1 cellular context compared by ENCODE assay signal in the genomic region with DNA sequence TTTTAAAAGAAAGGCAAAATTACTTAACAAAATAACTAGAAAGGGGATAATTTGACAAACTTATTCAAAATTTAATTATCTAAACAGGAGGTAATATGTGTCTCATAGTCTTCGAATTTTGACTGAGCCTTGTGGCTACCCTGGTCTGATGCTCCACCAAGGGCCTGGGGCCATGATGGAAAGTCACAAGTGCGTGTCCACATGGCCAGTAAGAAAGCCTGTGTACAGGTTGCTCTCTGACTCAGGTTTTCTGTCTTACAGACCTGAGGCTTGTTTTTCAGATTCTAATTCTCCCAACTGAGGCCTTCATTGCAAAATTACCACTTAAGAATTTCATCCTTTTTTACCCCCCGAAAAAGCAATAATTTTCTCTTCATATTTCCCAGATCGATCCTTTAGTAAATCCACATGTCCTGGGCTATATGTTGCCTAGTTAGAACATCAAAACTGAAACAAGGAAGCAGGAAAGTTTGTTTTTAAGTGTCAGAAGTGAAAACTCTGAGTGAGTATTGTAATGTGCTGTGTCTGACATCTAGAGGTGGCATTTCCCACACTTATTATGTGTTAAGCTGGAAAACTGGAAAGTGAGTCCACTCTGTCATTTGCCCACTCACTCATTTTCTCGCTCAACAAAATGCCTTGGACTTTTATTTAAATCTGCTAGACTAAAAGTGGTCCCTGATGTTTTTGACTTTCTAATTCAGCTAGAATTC.
A peak's percentile ranks its signal among the peaks of the same experiment; 100 is the strongest.
TF ChIP-seq lines count a peak whose summit lies in the region.

No MANE protein-coding gene starts in this region.

TF ChIP-seq in HepG2, 621 proteins besides CTCF, POLR2A, EP300 and RAD21 (continues in another document):
- TF ChIP-seq SSRP1 (CRISPR knock-in tag; IDR thresholded peaks at IDR 0.05) (no peak), STAG1 (CRISPR knock-in tag; IDR thresholded peaks at IDR 0.05) (peak; percentile 89), CCDC6 (CRISPR knock-in tag; IDR thresholded peaks at IDR 0.05) (no peak), CREB1 (IDR thresholded peaks at IDR 0.05) (no peak), CREB1 (CRISPR knock-in tag; IDR thresholded peaks at IDR 0.05) (no peak), ZXDC (CRISPR knock-in tag; IDR thresholded peaks at IDR 0.05) (no peak), HOXA7 (CRISPR knock-in tag; IDR thresholded peaks at IDR 0.05) (no peak), RARA (CRISPR knock-in tag; IDR thresholded peaks at IDR 0.05) (no peak), ERF (CRISPR knock-in tag; IDR thresholded peaks at IDR 0.05) (0 out of 2 replicates have a peak, but pooled peaks have one; percentile 35), ZKSCAN8 (CRISPR knock-in tag; IDR thresholded peaks at IDR 0.05; ENCODE audit: borderline replicate concordance) (no peak), ZNF549 (CRISPR knock-in tag; IDR thresholded peaks at IDR 0.05) (no peak), MXD1 (CRISPR knock-in tag; IDR thresholded peaks at IDR 0.05) (no peak), ZNF75D (CRISPR knock-in tag; IDR thresholded peaks at IDR 0.05; ENCODE audit: borderline replicate concordance) (no peak), ZNF468 (CRISPR knock-in tag; IDR thresholded peaks at IDR 0.05) (no peak), SALL1 (CRISPR knock-in tag; IDR thresholded peaks at IDR 0.05) (no peak), ZNF737 (CRISPR knock-in tag; IDR thresholded peaks at IDR 0.05; ENCODE audit: borderline replicate concordance) (no peak), FOXA3 (CRISPR knock-in tag; IDR thresholded peaks at IDR 0.05) (0 out of 2 replicates have a peak, but pooled peaks have one; percentile 8)
- TF ChIP-seq, protein P1, sequence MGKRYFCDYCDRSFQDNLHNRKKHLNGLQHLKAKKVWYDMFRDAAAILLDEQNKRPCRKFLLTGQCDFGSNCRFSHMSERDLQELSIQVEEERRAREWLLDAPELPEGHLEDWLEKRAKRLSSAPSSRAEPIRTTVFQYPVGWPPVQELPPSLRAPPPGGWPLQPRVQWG (CRISPR knock-in tag; IDR thresholded peaks at IDR 0.05; ENCODE audit: borderline replicate concordance, low read depth) = no peak
- TF ChIP-seq, protein P2, sequence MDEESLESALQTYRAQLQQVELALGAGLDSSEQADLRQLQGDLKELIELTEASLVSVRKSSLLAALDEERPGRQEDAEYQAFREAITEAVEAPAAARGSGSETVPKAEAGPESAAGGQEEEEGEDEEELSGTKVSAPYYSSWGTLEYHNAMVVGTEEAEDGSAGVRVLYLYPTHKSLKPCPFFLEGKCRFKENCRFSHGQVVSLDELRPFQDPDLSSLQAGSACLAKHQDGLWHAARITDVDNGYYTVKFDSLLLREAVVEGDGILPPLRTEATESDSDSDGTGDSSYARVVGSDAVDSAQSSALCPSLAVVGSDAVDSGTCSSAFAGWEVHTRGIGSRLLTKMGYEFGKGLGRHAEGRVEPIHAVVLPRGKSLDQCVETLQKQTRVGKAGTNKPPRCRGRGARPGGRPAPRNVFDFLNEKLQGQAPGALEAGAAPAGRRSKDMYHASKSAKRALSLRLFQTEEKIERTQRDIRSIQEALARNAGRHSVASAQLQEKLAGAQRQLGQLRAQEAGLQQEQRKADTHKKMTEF (CRISPR knock-in tag; IDR thresholded peaks at IDR 0.05) = 0 out of 2 replicates have a peak, but pooled peaks have one; percentile 23
- TF ChIP-seq, protein P3, sequence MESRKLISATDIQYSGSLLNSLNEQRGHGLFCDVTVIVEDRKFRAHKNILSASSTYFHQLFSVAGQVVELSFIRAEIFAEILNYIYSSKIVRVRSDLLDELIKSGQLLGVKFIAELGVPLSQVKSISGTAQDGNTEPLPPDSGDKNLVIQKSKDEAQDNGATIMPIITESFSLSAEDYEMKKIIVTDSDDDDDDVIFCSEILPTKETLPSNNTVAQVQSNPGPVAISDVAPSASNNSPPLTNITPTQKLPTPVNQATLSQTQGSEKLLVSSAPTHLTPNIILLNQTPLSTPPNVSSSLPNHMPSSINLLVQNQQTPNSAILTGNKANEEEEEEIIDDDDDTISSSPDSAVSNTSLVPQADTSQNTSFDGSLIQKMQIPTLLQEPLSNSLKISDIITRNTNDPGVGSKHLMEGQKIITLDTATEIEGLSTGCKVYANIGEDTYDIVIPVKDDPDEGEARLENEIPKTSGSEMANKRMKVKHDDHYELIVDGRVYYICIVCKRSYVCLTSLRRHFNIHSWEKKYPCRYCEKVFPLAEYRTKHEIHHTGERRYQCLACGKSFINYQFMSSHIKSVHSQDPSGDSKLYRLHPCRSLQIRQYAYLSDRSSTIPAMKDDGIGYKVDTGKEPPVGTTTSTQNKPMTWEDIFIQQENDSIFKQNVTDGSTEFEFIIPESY (CRISPR knock-in tag; IDR thresholded peaks at IDR 0.05) = no peak
- TF ChIP-seq, protein P4, sequence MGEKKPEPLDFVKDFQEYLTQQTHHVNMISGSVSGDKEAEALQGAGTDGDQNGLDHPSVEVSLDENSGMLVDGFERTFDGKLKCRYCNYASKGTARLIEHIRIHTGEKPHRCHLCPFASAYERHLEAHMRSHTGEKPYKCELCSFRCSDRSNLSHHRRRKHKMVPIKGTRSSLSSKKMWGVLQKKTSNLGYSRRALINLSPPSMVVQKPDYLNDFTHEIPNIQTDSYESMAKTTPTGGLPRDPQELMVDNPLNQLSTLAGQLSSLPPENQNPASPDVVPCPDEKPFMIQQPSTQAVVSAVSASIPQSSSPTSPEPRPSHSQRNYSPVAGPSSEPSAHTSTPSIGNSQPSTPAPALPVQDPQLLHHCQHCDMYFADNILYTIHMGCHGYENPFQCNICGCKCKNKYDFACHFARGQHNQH (CRISPR knock-in tag; IDR thresholded peaks at IDR 0.05) = no peak
- TF ChIP-seq, protein P5, sequence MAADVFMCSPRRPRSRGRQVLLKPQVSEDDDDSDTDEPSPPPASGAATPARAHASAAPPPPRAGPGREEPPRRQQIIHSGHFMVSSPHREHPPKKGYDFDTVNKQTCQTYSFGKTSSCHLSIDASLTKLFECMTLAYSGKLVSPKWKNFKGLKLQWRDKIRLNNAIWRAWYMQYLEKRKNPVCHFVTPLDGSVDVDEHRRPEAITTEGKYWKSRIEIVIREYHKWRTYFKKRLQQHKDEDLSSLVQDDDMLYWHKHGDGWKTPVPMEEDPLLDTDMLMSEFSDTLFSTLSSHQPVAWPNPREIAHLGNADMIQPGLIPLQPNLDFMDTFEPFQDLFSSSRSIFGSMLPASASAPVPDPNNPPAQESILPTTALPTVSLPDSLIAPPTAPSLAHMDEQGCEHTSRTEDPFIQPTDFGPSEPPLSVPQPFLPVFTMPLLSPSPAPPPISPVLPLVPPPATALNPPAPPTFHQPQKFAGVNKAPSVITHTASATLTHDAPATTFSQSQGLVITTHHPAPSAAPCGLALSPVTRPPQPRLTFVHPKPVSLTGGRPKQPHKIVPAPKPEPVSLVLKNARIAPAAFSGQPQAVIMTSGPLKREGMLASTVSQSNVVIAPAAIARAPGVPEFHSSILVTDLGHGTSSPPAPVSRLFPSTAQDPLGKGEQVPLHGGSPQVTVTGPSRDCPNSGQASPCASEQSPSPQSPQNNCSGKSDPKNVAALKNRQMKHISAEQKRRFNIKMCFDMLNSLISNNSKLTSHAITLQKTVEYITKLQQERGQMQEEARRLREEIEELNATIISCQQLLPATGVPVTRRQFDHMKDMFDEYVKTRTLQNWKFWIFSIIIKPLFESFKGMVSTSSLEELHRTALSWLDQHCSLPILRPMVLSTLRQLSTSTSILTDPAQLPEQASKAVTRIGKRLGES (CRISPR knock-in tag; IDR thresholded peaks at IDR 0.05; ENCODE audit: borderline replicate concordance) = no peak
- TF ChIP-seq, protein P6, sequence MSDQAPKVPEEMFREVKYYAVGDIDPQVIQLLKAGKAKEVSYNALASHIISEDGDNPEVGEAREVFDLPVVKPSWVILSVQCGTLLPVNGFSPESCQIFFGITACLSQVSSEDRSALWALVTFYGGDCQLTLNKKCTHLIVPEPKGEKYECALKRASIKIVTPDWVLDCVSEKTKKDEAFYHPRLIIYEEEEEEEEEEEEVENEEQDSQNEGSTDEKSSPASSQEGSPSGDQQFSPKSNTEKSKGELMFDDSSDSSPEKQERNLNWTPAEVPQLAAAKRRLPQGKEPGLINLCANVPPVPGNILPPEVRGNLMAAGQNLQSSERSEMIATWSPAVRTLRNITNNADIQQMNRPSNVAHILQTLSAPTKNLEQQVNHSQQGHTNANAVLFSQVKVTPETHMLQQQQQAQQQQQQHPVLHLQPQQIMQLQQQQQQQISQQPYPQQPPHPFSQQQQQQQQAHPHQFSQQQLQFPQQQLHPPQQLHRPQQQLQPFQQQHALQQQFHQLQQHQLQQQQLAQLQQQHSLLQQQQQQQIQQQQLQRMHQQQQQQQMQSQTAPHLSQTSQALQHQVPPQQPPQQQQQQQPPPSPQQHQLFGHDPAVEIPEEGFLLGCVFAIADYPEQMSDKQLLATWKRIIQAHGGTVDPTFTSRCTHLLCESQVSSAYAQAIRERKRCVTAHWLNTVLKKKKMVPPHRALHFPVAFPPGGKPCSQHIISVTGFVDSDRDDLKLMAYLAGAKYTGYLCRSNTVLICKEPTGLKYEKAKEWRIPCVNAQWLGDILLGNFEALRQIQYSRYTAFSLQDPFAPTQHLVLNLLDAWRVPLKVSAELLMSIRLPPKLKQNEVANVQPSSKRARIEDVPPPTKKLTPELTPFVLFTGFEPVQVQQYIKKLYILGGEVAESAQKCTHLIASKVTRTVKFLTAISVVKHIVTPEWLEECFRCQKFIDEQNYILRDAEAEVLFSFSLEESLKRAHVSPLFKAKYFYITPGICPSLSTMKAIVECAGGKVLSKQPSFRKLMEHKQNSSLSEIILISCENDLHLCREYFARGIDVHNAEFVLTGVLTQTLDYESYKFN (CRISPR knock-in tag; conservative IDR thresholded peaks at IDR 0.05) = peak; percentile 29; the same call in 1 of the 2 replicates
- TF ChIP-seq, protein P7, sequence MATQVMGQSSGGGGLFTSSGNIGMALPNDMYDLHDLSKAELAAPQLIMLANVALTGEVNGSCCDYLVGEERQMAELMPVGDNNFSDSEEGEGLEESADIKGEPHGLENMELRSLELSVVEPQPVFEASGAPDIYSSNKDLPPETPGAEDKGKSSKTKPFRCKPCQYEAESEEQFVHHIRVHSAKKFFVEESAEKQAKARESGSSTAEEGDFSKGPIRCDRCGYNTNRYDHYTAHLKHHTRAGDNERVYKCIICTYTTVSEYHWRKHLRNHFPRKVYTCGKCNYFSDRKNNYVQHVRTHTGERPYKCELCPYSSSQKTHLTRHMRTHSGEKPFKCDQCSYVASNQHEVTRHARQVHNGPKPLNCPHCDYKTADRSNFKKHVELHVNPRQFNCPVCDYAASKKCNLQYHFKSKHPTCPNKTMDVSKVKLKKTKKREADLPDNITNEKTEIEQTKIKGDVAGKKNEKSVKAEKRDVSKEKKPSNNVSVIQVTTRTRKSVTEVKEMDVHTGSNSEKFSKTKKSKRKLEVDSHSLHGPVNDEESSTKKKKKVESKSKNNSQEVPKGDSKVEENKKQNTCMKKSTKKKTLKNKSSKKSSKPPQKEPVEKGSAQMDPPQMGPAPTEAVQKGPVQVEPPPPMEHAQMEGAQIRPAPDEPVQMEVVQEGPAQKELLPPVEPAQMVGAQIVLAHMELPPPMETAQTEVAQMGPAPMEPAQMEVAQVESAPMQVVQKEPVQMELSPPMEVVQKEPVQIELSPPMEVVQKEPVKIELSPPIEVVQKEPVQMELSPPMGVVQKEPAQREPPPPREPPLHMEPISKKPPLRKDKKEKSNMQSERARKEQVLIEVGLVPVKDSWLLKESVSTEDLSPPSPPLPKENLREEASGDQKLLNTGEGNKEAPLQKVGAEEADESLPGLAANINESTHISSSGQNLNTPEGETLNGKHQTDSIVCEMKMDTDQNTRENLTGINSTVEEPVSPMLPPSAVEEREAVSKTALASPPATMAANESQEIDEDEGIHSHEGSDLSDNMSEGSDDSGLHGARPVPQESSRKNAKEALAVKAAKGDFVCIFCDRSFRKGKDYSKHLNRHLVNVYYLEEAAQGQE (IDR thresholded peaks at IDR 0.05; ENCODE audit: borderline replicate concordance in 1 of 2, low read depth in 1 of 2, low read length in 2 of 2) = no peak
